In the genomic region with DNA sequence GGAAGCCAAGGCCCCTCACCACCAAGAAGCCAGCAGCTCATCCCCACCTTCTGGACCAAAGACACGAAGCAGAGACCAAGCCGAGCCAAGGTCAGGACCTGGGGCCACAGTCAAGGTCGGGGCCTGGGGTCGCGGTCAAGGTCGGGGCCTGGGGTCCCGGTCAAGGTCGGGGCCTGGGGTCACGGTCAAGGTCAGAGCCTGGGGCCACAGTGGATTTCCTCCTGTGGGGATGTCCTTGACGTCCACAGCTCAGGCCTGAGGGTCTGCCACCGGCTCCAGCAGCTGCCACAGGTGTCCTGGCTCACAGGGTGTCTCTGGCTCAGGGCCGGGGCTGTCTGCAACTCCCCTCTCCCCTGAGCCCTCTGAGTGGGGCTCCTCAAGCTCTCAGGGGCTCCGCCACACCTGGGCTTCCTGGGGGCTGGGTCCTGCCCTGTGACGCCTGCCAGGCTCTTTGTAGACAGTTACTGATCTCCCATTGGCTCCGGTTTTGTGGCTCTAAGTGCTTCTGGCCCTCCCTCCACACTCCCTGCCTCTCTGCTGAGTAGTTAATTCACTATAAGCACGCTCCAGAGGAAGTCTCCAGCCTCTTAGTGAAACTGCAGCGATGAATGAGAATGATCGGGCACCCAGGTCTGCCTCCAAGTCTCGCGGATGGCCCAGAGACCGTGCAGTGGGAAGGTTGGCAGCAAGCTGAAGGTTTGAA, we compare ENCODE assay signal across 1 cellular context.
TF ChIP-seq lines count a peak whose summit lies in the region.

No MANE protein-coding gene starts in this region.

TF ChIP-seq in H1, 55 proteins besides CTCF, POLR2A, EP300 and RAD21:
- TF ChIP-seq, protein P1, sequence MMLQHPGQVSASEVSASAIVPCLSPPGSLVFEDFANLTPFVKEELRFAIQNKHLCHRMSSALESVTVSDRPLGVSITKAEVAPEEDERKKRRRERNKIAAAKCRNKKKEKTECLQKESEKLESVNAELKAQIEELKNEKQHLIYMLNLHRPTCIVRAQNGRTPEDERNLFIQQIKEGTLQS (IDR thresholded peaks at IDR 0.05; ENCODE audit: insufficient read depth, low read depth, low read length) = no peak
- TF ChIP-seq GABPA (IDR thresholded peaks at IDR 0.05; ENCODE audit: borderline replicate concordance, insufficient read depth, low read length) (no peak), TAF7 (optimal IDR thresholded peaks at IDR 0.05; ENCODE audit: borderline replicate concordance, low read depth, low read length) (no peak), RBBP5 (IDR thresholded peaks at IDR 0.05; ENCODE audit: borderline replicate concordance, low read depth, low read length) (no peak), NANOG (IDR thresholded peaks at IDR 0.05; ENCODE audit: insufficient read depth, low read depth, low read length, poor library complexity, severe bottlenecking) (no peak), CEBPB (IDR thresholded peaks at IDR 0.05; ENCODE audit: low read depth, low read length) (no peak)
